Comparison of ENCODE assay signal across 22 cellular contexts in genomic region chr9:18682907-18683306, GRCh38.
"Had no signal": no experiment of that assay in that cellular context is flagged by ENCODE, and none has a peak within 500 bp of the region (broad histone marks: within the 10 kb centered on the region; RNA-seq: fewer than 3 reads in every experiment).

No MANE protein-coding gene starts in this region.

- H3K4me3 ChIP-seq: heart left ventricle, left ventricle myocardium inferior, lung, ovary, right atrium auricular region, right lobe of liver, smooth muscle cell, stomach, testis, thyroid gland, upper lobe of right lung had no signal

- H3K36me3 ChIP-seq: heart left ventricle, left ventricle myocardium inferior, ovary, right atrium auricular region, right lobe of liver, stomach, thyroid gland, upper lobe of right lung had no signal

- DNase-seq: heart left ventricle; hypothalamus; immature natural killer cell; kidney; left ventricle myocardium inferior; mesendoderm; naive thymus-derived CD4-positive, alpha-beta T cell; ovary; right lobe of liver; stimulated activated CD4-positive, alpha-beta T cell treated with anti-CD3 and anti-CD28 coated beads, Interleukin-1b, Interleukin-23, amount 100 ng/mL, for 48 hours; stimulated activated CD4-positive, alpha-beta T cell treated with anti-CD3 and anti-CD28 coated beads, Interleukin-2, amount 100 ng/mL, for 48 hours; stimulated activated naive B cell treated with anti-CD40 and anti-IgM and Interleukin-4, amounts not matched to agents 10 μg/mL and 1 μg/mL and 100 μg/mL, for 72 hours; stimulated activated naive CD8-positive, alpha-beta T cell treated with anti-CD3 and anti-CD28 coated beads, Interleukin-15, Interleukin-2, amounts not matched to agents 100 U/mL and 50 U/mL, for 24 hours; stomach; testis; thyroid gland; trophoblast cell; upper lobe of right lung had no signal

- H3K4me1 ChIP-seq: right atrium auricular region, upper lobe of right lung had no signal

- H3K27me3 ChIP-seq: heart left ventricle, ovary, right atrium auricular region, right lobe of liver, stomach, testis, thyroid gland, upper lobe of right lung had no signal

- H3K9me3 ChIP-seq: heart left ventricle, left ventricle myocardium inferior, ovary, right atrium auricular region, right lobe of liver, stomach, testis, thyroid gland, upper lobe of right lung had no signal

- H3K27ac ChIP-seq: left ventricle myocardium inferior, ovary, right atrium auricular region, right lobe of liver, stomach, testis, thyroid gland, upper lobe of right lung had no signal

- ATAC-seq: heart left ventricle; naive thymus-derived CD4-positive, alpha-beta T cell; natural killer cell treated with Interleukin-12 subunit alpha and Interleukin-12 subunit beta and Interleukin-15 and Interleukin-18, amount 100 ng/mL, for 72 hours; right lobe of liver; stimulated activated naive B cell treated with anti-CD40 and anti-IgM and Interleukin-4, amounts not matched to agents 10 μg/mL and 1 μg/mL and 100 μg/mL, for 72 hours; stimulated activated naive CD8-positive, alpha-beta T cell treated with anti-CD3 and anti-CD28 coated beads, Interleukin-15, Interleukin-2, amounts not matched to agents 100 U/mL and 50 U/mL, for 24 hours; upper lobe of right lung had no signal
